In the genomic region with DNA sequence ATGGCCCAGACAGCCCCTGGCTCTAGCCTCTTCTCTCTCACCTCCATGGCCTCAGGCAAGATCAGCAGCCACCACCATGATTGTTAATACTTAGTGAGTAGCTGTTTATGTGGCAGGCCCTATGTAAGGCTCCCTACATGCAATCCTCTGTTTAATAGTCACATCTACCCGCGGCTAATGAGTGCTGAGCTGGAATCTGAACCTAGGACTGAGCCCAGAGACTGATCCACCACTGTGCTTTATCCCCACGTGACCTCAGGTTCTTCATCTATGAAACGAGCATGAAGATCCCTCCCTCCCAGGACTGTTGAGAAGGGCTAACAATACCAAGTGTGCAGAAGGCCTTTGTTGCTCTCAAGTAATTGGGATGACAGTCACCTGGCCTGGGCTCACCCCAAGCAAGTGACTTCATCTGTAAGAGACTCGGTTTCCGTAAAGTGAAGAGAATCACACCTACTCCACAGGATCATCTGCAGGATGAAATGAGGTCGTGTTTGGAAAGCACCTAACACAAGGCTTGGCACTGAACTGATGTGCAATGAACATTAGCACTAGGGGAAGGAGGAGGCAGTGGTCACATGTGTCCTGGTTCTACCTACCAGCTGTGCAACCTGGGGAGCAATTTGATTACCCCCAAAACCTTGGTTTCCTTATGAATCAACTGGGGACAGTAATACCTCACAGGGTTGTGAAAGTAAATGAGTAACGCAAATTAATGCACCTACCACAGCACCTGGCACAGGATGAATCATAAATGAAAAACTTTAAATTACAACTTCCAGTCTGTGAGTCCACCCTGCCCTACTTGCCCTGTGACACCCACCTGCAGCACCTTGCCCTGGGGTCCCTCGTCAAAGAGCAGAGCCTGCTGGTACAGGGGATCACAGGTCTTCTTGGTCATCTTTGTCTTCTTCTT, we compare ENCODE assay signal across 11 cellular contexts. TPM values are rescaled to one million over a fixed set of nuclear protein-coding genes. Genes with fewer than 3 reads are reported as not detected.
DNase-seq lines count a peak whose midpoint lies in the region; ATAC-seq, FAIRE-seq and TF ChIP-seq lines count a peak whose summit lies in the region.
"Had no signal": no experiment of that assay in that cellular context is flagged by ENCODE, and none has a peak within 500 bp of the region (broad histone marks: within the 10 kb centered on the region; RNA-seq: fewer than 3 reads in every experiment).

No MANE protein-coding gene starts in this region.

- no peaks in the 10 kb centered on the region for H3K27me3 Mint-ChIP-seq in activated T-cell treated with anti-CD3 and anti-CD28 coated beads, Interleukin-2, amount 50 U/mL, for 4 hours (ENCODE audit: low read depth)

- no peak for TF ChIP-seq POLR2A in transverse colon (IDR thresholded peaks at IDR 0.05)

- H3K36me3 ChIP-seq in transverse colon (no peaks in the 10 kb centered on the region), pancreas (no peaks in the 10 kb centered on the region)

- H3K4me1 ChIP-seq in transverse colon (peaks cover 0 to 17% (median 15%) of the 10 kb centered on the region in 4 donors), pancreas (peaks cover 0 to 4% (median 0%) of the 10 kb centered on the region in 3 donors)

- TF ChIP-seq CTCF in transverse colon (IDR thresholded peaks at IDR 0.05) (no peak), pancreas (IDR thresholded peaks at IDR 0.05) (no peak)

- DNase-seq in cardiac septum (ENCODE audit: low spot score) (peak; percentile 68), left cardiac atrium (no peak), transverse colon (no peak), NCI-H345 treated with DMSO at 0.1 percent for 48 hours (lab: John Stamatoyannopoulos, UW; ENCODE audit: unreplicated experiment) (no peak), pancreas (no peak)
- DNase-seq in activated T-cell treated with anti-CD3 and anti-CD28 coated beads, Interleukin-2, amount 50 U/mL, for 4 hours: no peak
- DNase-seq: caudate nucleus, NCI-H1436 had no signal

- in situ Hi-C loops in transverse colon (cut with MboI; ENCODE audit: low pct_ligation_motif_present in 1 of 4, low pct_unique_long_range_greater_than_20kb in 1 of 4, low sequenced_read_pairs in 3 of 4): no loop called here

- H3K27ac ChIP-seq in transverse colon (peak overlapping the region; percentile 15 to 66 (median 34)), pancreas (no peak overlapping the region)
- H3K27ac ChIP-seq: C4-2B had no signal

- intact Hi-C loops in cardiac septum (cut with DNase I): loop anchor here (5.0 to 10.0 kb wide), 2 partner anchors 39 to 327 kb away; partner anchors contain the start of gene RIMS3
- intact Hi-C loops in left cardiac atrium (cut with DNase I): no loop called here
- intact Hi-C loops in transverse colon (cut with DNase I; ENCODE audit: low total_unique reads): loop anchor here (10.0 kb wide), 1 partner anchor 327 kb away; no protein-coding TSS in a partner anchor
- intact Hi-C loops in pancreas (cut with DNase I): loop anchor here in 1 of 3 donors (10.0 kb wide), 2 partner anchors 217 to 327 kb away; no protein-coding TSS in a partner anchor

- 49 to 56% methylated on average over 3 to 9 of the region's 9 CpGs for WGBS in transverse colon (ENCODE audit: low coverage in 1 of 2), 2 donors
- 78 to 79% methylated on average over 9 of the region's 9 CpGs for WGBS in pancreas, 2 donors

- H3K4me3 Mint-ChIP-seq in activated T-cell treated with anti-CD3 and anti-CD28 coated beads, Interleukin-2, amount 50 U/mL, for 4 hours: no peak overlapping the region

- peaks cover 12% of the 10 kb centered on the region for H3K4me1 Mint-ChIP-seq in activated T-cell treated with anti-CD3 and anti-CD28 coated beads, Interleukin-2, amount 50 U/mL, for 4 hours (ENCODE audit: low read depth)

- no peak overlapping the region for H3K4me3 ChIP-seq in transverse colon
- no peak overlapping the region for H3K4me3 ChIP-seq in pancreas

- no peaks in the 10 kb centered on the region for H3K36me3 Mint-ChIP-seq in activated T-cell treated with anti-CD3 and anti-CD28 coated beads, Interleukin-2, amount 50 U/mL, for 4 hours (ENCODE audit: insufficient read depth)

- FAIRE-seq in pancreas (lab: Jason Lieb, UNC): no peak

- no peaks in the 10 kb centered on the region for H3K27me3 ChIP-seq in transverse colon
- H3K27me3 ChIP-seq in pancreas: no peaks in the 10 kb centered on the region

- no peak for TF ChIP-seq EP300 in transverse colon (IDR thresholded peaks at IDR 0.05; ENCODE audit: low read depth)

- ATAC-seq in left cardiac atrium: no peak
- ATAC-seq in HG02798 (IDR thresholded peaks at IDR 0.05; ENCODE audit: poor library complexity, unreplicated experiment): peak; percentile 55
- peak; percentile 84 to 90 for ATAC-seq in activated T-cell treated with anti-CD3 and anti-CD28 coated beads, Interleukin-2, amount 50 U/mL, for 4 hours
- no peak for ATAC-seq in HG02623 (IDR thresholded peaks at IDR 0.05; ENCODE audit: unreplicated experiment)
- no peak for ATAC-seq in pancreas

- H3K9me3 Mint-ChIP-seq in activated T-cell treated with anti-CD3 and anti-CD28 coated beads, Interleukin-2, amount 50 U/mL, for 4 hours: no peaks in the 10 kb centered on the region

- H3K9me3 ChIP-seq in transverse colon (no peaks in the 10 kb centered on the region), pancreas (no peaks in the 10 kb centered on the region)

RNA-seq across cellular contexts. Expression of gene RIMS3, which starts 37.2 kb away (rescaled TPM):
- 0.67 TPM for total RNA-seq in cardiac septum
- total RNA-seq in left cardiac atrium: 1 to 10 TPM; 2.9 to 3.6 TPM
- total RNA-seq in activated T-cell treated with anti-CD3 and anti-CD28 coated beads, Interleukin-2, amount 50 U/mL, for 4 hours: under 1 TPM; 0.42 to 0.78 (median 0.57) TPM
- 10 to 100 TPM in 1 of 4 donors, 1 to 10 TPM in 3; 1.9 to 14.7 (median 5.4) TPM for total RNA-seq in transverse colon
- 1 to 10 TPM in 1 of 6 donors, under 1 TPM in 5; 0.55 to 2.7 (median 0.77) TPM for total RNA-seq in pancreas
- under 1 TPM; 0.49 to 0.54 TPM for polyA plus RNA-seq in pancreas

Comparison
In these comparisons a context has a peak if more than half of its experiments do, and no peak if none do; other contexts are left out.
1. intact Hi-C loops: an anchor here in cardiac septum (5.0 to 10.0 kb wide) and transverse colon (10.0 kb wide); none called in left cardiac atrium.
2. ATAC-seq: peak in HG02798 (single experiment) and activated T-cell treated with anti-CD3 and anti-CD28 coated beads, Interleukin-2, amount 50 U/mL, for 4 hours (2 of 2); none in left cardiac atrium (0 of 2), HG02623 (single experiment) and pancreas (0 of 4).
3. H3K27ac ChIP-seq: peak in transverse colon (4 of 4); none in pancreas (0 of 4).